In genomic region chrX:147741776-147742175, GRCh38 we compare ENCODE assay signal across 20 cellular contexts.
DNase-seq lines count a peak whose midpoint lies in the region; ATAC-seq, FAIRE-seq and TF ChIP-seq lines count a peak whose summit lies in the region.
"Had no signal": no experiment of that assay in that cellular context is flagged by ENCODE, and none has a peak within 500 bp of the region (broad histone marks: within the 10 kb centered on the region; RNA-seq: fewer than 3 reads in every experiment).

No MANE protein-coding gene starts in this region.

- H3K79me2 ChIP-seq in astrocyte (ENCODE audit: insufficient read depth, low read length) = no peaks in the 10 kb centered on the region

- no peak for TF ChIP-seq CTCF in astrocyte (IDR thresholded peaks at IDR 0.05; ENCODE audit: insufficient read depth, low read depth, low read length)

- no peak overlapping the region for H2AFZ ChIP-seq in astrocyte (ENCODE audit: low read depth, low read length)

- H3K27ac Mint-ChIP-seq in astrocyte (ENCODE audit: unreplicated experiment) = no peak overlapping the region
- no peak overlapping the region for H3K27ac Mint-ChIP-seq in stimulated activated memory B cell treated with anti-CD40 and anti-IgM and Interleukin-4, amounts not matched to agents 10 μg/mL and 1 μg/mL and 100 μg/mL, for 72 hours
- H3K27ac Mint-ChIP-seq: CD14-positive monocyte; CD4-positive, alpha-beta T cell; CD8-positive, alpha-beta memory T cell; HFFc6 had no signal

- H3K4me1 Mint-ChIP-seq in astrocyte (ENCODE audit: low read depth, unreplicated experiment) = peaks cover 8% of the 10 kb centered on the region
- no peaks in the 10 kb centered on the region for H3K4me1 Mint-ChIP-seq in stimulated activated memory B cell treated with anti-CD40 and anti-IgM and Interleukin-4, amounts not matched to agents 10 μg/mL and 1 μg/mL and 100 μg/mL, for 72 hours

- H3K4me2 ChIP-seq in astrocyte (ENCODE audit: low read length) = no peak overlapping the region
- H3K4me2 ChIP-seq: BLaER1 treated with 17β-estradiol and CSF1 and Interleukin-3, amounts not matched to agents 10 nM and 100 nM had no signal

- no peaks in the 10 kb centered on the region for H3K27me3 Mint-ChIP-seq in astrocyte (ENCODE audit: low read depth, unreplicated experiment)
- H3K27me3 Mint-ChIP-seq in stimulated activated memory B cell treated with anti-CD40 and anti-IgM and Interleukin-4, amounts not matched to agents 10 μg/mL and 1 μg/mL and 100 μg/mL, for 72 hours = peaks cover 10% of the 10 kb centered on the region
- H3K27me3 Mint-ChIP-seq: CD4-positive, alpha-beta T cell had no signal

- H3K36me3 ChIP-seq in astrocyte (ENCODE audit: insufficient read depth, low read length) = no peaks in the 10 kb centered on the region
- H3K36me3 ChIP-seq: BE2C; BLaER1 treated with 17β-estradiol and CSF1 and Interleukin-3, amounts not matched to agents 10 nM and 100 nM; HAP-1 had no signal

- H3K4me3 Mint-ChIP-seq in astrocyte (ENCODE audit: unreplicated experiment) = no peak overlapping the region
- no peak overlapping the region for H3K4me3 Mint-ChIP-seq in stimulated activated memory B cell treated with anti-CD40 and anti-IgM and Interleukin-4, amounts not matched to agents 10 μg/mL and 1 μg/mL and 100 μg/mL, for 72 hours
- H3K4me3 Mint-ChIP-seq: CD14-positive monocyte; CD4-positive, alpha-beta T cell; CD8-positive, alpha-beta memory T cell; HFFc6 had no signal

- H3K36me3 Mint-ChIP-seq in astrocyte (ENCODE audit: low read depth, unreplicated experiment) = no peaks in the 10 kb centered on the region
- no peaks in the 10 kb centered on the region for H3K36me3 Mint-ChIP-seq in stimulated activated memory B cell treated with anti-CD40 and anti-IgM and Interleukin-4, amounts not matched to agents 10 μg/mL and 1 μg/mL and 100 μg/mL, for 72 hours
- H3K36me3 Mint-ChIP-seq: CD14-positive monocyte; CD8-positive, alpha-beta memory T cell had no signal

- no peak for ATAC-seq in HG03442 (IDR thresholded peaks at IDR 0.05; ENCODE audit: unreplicated experiment)
- no peak for ATAC-seq in stimulated activated memory B cell treated with anti-CD40 and anti-IgM and Interleukin-4, amounts not matched to agents 10 μg/mL and 1 μg/mL and 100 μg/mL, for 72 hours

- FAIRE-seq in astrocyte (lab: Jason Lieb, UNC) = peak; percentile 29
- FAIRE-seq: G401.6, GM12892, H54 had no signal

- H3K9me3 ChIP-seq in astrocyte (ENCODE audit: insufficient read depth, low read depth, low read length) = no peaks in the 10 kb centered on the region
- H3K9me3 ChIP-seq: BE2C; BLaER1 treated with 17β-estradiol and CSF1 and Interleukin-3, amounts not matched to agents 10 nM and 100 nM; HAP-1 had no signal

- no peaks in the 10 kb centered on the region for H3K27me3 ChIP-seq in astrocyte (ENCODE audit: insufficient read depth, low read length)
- H3K27me3 ChIP-seq: BE2C had no signal

- no peak overlapping the region for H3K27ac ChIP-seq in astrocyte (ENCODE audit: low read depth, low read length)
- H3K27ac ChIP-seq: BLaER1 treated with 17β-estradiol and CSF1 and Interleukin-3, amounts not matched to agents 10 nM and 100 nM had no signal

- no peak overlapping the region for H3K9ac ChIP-seq in astrocyte (ENCODE audit: low read length)
- H3K9ac ChIP-seq: BLaER1 treated with 17β-estradiol and CSF1 and Interleukin-3, amounts not matched to agents 10 nM and 100 nM had no signal

- H4K20me1 ChIP-seq in astrocyte (ENCODE audit: insufficient read depth, low read length) = no peaks in the 10 kb centered on the region
- H4K20me1 ChIP-seq: BLaER1 treated with 17β-estradiol and CSF1 and Interleukin-3, amounts not matched to agents 10 nM and 100 nM had no signal

- H3K4me3 ChIP-seq in astrocyte (ENCODE audit: insufficient read depth, low read depth, low read length) = no peak overlapping the region
- H3K4me3 ChIP-seq: BLaER1 treated with 17β-estradiol and CSF1 and Interleukin-3, amounts not matched to agents 10 nM and 100 nM; HAP-1 had no signal

- H3K9me3 Mint-ChIP-seq in astrocyte (ENCODE audit: unreplicated experiment) = no peaks in the 10 kb centered on the region
- peaks cover 3% of the 10 kb centered on the region for H3K9me3 Mint-ChIP-seq in stimulated activated memory B cell treated with anti-CD40 and anti-IgM and Interleukin-4, amounts not matched to agents 10 μg/mL and 1 μg/mL and 100 μg/mL, for 72 hours
- H3K9me3 Mint-ChIP-seq: CD4-positive, alpha-beta T cell had no signal

- DNase-seq in NCI-H524 (lab: John Stamatoyannopoulos, UW) (peak; percentile 3 to 50), NCI-H524 treated with DMSO at 0.1 percent for 48 hours (lab: John Stamatoyannopoulos, UW) (no peak), NCI-H1694 (lab: John Stamatoyannopoulos, UW) (peak; percentile 30), astrocyte (ENCODE audit: low read depth) (no peak), putamen (ENCODE audit: low spot score) (no peak)
- DNase-seq: 8988T; BE2C; CD4-positive, alpha-beta T cell; CD8-positive, alpha-beta memory T cell; DMS79; GOT3; HFFc6 had no signal

- H3K4me1 ChIP-seq in astrocyte (ENCODE audit: insufficient read depth, low read length) = no peaks in the 10 kb centered on the region
- H3K4me1 ChIP-seq: BE2C, HAP-1 had no signal

Comparison
In these comparisons a context has a peak if more than half of its experiments do, and no peak if none do; other contexts are left out.
1. DNase-seq: peak in NCI-H524 (2 of 2) and NCI-H1694 (single experiment); none in NCI-H524 treated with DMSO at 0.1 percent for 48 hours (single experiment), astrocyte (single experiment) and putamen (single experiment).